Comparison of ENCODE assay signal across 8 cellular contexts in the genomic region with DNA sequence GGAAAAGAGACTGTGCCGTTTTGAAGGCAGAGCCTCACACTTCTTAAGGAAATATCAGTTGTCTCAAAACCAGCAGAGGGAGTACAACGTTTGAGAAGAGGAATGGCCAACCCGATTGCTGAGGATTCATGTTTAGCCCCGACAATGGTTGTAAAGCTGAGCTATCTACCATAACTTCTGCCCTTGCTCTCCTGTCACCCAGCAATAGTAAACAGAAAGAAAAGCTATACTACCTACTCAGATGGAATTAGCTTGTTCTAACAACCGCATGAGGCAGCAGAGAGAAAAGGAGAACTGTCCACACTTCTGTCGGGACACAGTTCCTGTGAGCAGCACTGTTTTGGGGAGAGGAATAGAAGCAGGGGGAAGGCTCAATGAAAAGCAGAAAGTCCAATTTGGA.
A peak's percentile ranks its signal among the peaks of the same experiment; 100 is the strongest.
DNase-seq lines count a peak whose midpoint lies in the region; ATAC-seq, FAIRE-seq and TF ChIP-seq lines count a peak whose summit lies in the region.

No MANE protein-coding gene starts in this region.

- no peak overlapping the region for H2AFZ ChIP-seq in Loucy (ENCODE audit: low read length)

- H3K27me3 Mint-ChIP-seq in stimulated activated naive B cell treated with anti-CD40 and anti-IgM and Interleukin-4, amounts not matched to agents 10 μg/mL and 1 μg/mL and 100 μg/mL, for 72 hours: no peaks in the 10 kb centered on the region

- no peaks in the 10 kb centered on the region for H3K9me3 Mint-ChIP-seq in stimulated activated naive B cell treated with anti-CD40 and anti-IgM and Interleukin-4, amounts not matched to agents 10 μg/mL and 1 μg/mL and 100 μg/mL, for 72 hours

- H3K4me1 ChIP-seq in Loucy (ENCODE audit: insufficient read depth, low read length, poor library complexity, severe bottlenecking): peaks cover 14% of the 10 kb centered on the region
- H3K4me1 ChIP-seq in body of pancreas: peaks cover 81% of the 10 kb centered on the region

- TF ChIP-seq CTCF in Loucy (conservative IDR thresholded peaks at IDR 0.05; ENCODE audit: low read length) (peak; percentile 41), body of pancreas (IDR thresholded peaks at IDR 0.05) (peak in 5 of 7 experiments; percentile 30 to 65 (median 53))

- peaks cover 27 to 46% of the 10 kb centered on the region in 2 donors for H3K4me1 Mint-ChIP-seq in stimulated activated naive B cell treated with anti-CD40 and anti-IgM and Interleukin-4, amounts not matched to agents 10 μg/mL and 1 μg/mL and 100 μg/mL, for 72 hours

- peak; percentile 70 for FAIRE-seq in islet of Langerhans (lab: Jason Lieb, UNC)

- TF ChIP-seq POLR2A in body of pancreas (IDR thresholded peaks at IDR 0.05): no peak

- peaks cover 22 to 40% of the 10 kb centered on the region in 2 donors for H3K36me3 Mint-ChIP-seq in stimulated activated naive B cell treated with anti-CD40 and anti-IgM and Interleukin-4, amounts not matched to agents 10 μg/mL and 1 μg/mL and 100 μg/mL, for 72 hours

- peaks cover 78% of the 10 kb centered on the region for H4K20me1 ChIP-seq in Loucy (ENCODE audit: insufficient read depth, low read length, poor library complexity, severe bottlenecking)

- H3K36me3 ChIP-seq in Loucy (ENCODE audit: insufficient read depth, low read length) (peaks cover 71% of the 10 kb centered on the region; the same call in 1 of the 2 replicates), body of pancreas (replicated peaks in 1 of 2; ENCODE audit: insufficient read depth in 1 of 2, low read depth in 2 of 2) (no peaks in the 10 kb centered on the region)

- peak; percentile 31 for ATAC-seq in body of pancreas
- ATAC-seq in stimulated activated naive B cell treated with anti-CD40 and anti-IgM and Interleukin-4, amounts not matched to agents 10 μg/mL and 1 μg/mL and 100 μg/mL, for 72 hours (replicated peaks): peak; percentile 81 to 83

- peak overlapping the region; percentile 68 for H3K27ac Mint-ChIP-seq in stimulated activated naive B cell treated with anti-CD40 and anti-IgM and Interleukin-4, amounts not matched to agents 10 μg/mL and 1 μg/mL and 100 μg/mL, for 72 hours

- H3K9me2 ChIP-seq in Loucy (replicated peaks; ENCODE audit: low read depth, low read length): no peaks in the 10 kb centered on the region

- H3K79me2 ChIP-seq in Loucy (ENCODE audit: insufficient read depth, low read length): peaks cover 98% of the 10 kb centered on the region

- no peak overlapping the region for H3K4me2 ChIP-seq in Loucy (ENCODE audit: low read depth, low read length, poor library complexity, severe bottlenecking)

- 2% methylated on average over 6 of the region's 6 CpGs for WGBS in body of pancreas, 2 donors

- H3K4me3 ChIP-seq in Loucy (ENCODE audit: low read length, poor library complexity, severe bottlenecking): no peak overlapping the region
- H3K4me3 ChIP-seq in body of pancreas: no peak overlapping the region

- peak overlapping the region; percentile 35 to 80 (median 72) for H3K27ac ChIP-seq in body of pancreas

- DNase-seq in DMS114 treated with DMSO at 0.1 percent for 48 hours (lab: John Stamatoyannopoulos, UW; ENCODE audit: unreplicated experiment) (peak; percentile 28), body of pancreas (peak in 1 of 4 donors; percentile 42), HuH-7.5 (ENCODE audit: low spot score) (no peak)
- no peak for DNase-seq in stimulated activated naive B cell treated with anti-CD40 and anti-IgM and Interleukin-4, amounts not matched to agents 10 μg/mL and 1 μg/mL and 100 μg/mL, for 72 hours
- DNase-seq in stimulated activated CD4-positive, alpha-beta T cell treated with anti-CD3 and anti-CD28 coated beads, Interleukin-12 subunit alpha, Interleukin-12 subunit beta, amount 100 ng/mL, for 4 hours: no peak
- no peak for DNase-seq in activated CD4-positive, CD25-positive, alpha-beta regulatory T cell (lab: John Stamatoyannopoulos, UW)

- H3K27me3 ChIP-seq in Loucy (ENCODE audit: insufficient read depth, low read length, poor library complexity, severe bottlenecking): no peaks in the 10 kb centered on the region
- no peaks in the 10 kb centered on the region for H3K27me3 ChIP-seq in body of pancreas

- H3F3A ChIP-seq in Loucy (ENCODE audit: low read depth): no peaks in the 10 kb centered on the region

- H3K9ac ChIP-seq in Loucy (ENCODE audit: low read depth, low read length, poor library complexity, severe bottlenecking): no peak overlapping the region

- intact Hi-C loops in body of pancreas (cut with DNase I): no loop called here

- H3K4me3 Mint-ChIP-seq in stimulated activated naive B cell treated with anti-CD40 and anti-IgM and Interleukin-4, amounts not matched to agents 10 μg/mL and 1 μg/mL and 100 μg/mL, for 72 hours: peak overlapping the region in 1 of 2 donors; percentile 12

- no peaks in the 10 kb centered on the region for H3K9me3 ChIP-seq in Loucy (ENCODE audit: insufficient read depth, low read depth, low read length)
- H3K9me3 ChIP-seq in body of pancreas: no peaks in the 10 kb centered on the region
